In genomic region chr11:37230865-37231264, GRCh38 we compare ENCODE assay signal across 26 cellular contexts.
A peak's percentile ranks its signal among the peaks of the same experiment; 100 is the strongest.
DNase-seq lines count a peak whose midpoint lies in the region; ATAC-seq and TF ChIP-seq lines count a peak whose summit lies in the region.
"Had no signal": no experiment of that assay in that cellular context is flagged by ENCODE, and none has a peak within 500 bp of the region (broad histone marks: within the 10 kb centered on the region; RNA-seq: fewer than 3 reads in every experiment).

No MANE protein-coding gene starts in this region.

- ATAC-seq in RWPE2 (ENCODE audit: low read depth): no peak
- ATAC-seq in HG03439 (IDR thresholded peaks at IDR 0.05; ENCODE audit: unreplicated experiment): no peak
- ATAC-seq in HG02642 (IDR thresholded peaks at IDR 0.05; ENCODE audit: poor library complexity, unreplicated experiment): no peak
- ATAC-seq: K562, lower lobe of right lung, right cardiac atrium had no signal

- no peaks in the 10 kb centered on the region for H3K9me3 ChIP-seq in RWPE2 (ENCODE audit: severe bottlenecking)
- H3K9me3 ChIP-seq: lower lobe of right lung had no signal

- no peak overlapping the region for H3K27ac ChIP-seq in RWPE2 (ENCODE audit: poor library complexity, severe bottlenecking)
- H3K27ac ChIP-seq: dorsolateral prefrontal cortex, GM23248, lower lobe of right lung had no signal

- H3K4me1 ChIP-seq in RWPE2 (ENCODE audit: insufficient read depth, poor library complexity, severe bottlenecking): no peaks in the 10 kb centered on the region
- H3K4me1 ChIP-seq: lower lobe of right lung had no signal

- H3K27me3 ChIP-seq in H7 (ENCODE audit: control insufficient read depth, insufficient read depth, low read length) (no peaks in the 10 kb centered on the region), RWPE2 (ENCODE audit: insufficient read depth, poor library complexity, severe bottlenecking) (no peaks in the 10 kb centered on the region), kidney epithelial cell (ENCODE audit: control insufficient read depth, insufficient read depth, low read length) (no peaks in the 10 kb centered on the region)
- H3K27me3 ChIP-seq: dorsolateral prefrontal cortex had no signal

- no peak overlapping the region for H3K4me3 ChIP-seq in H7 (ENCODE audit: insufficient read depth, low read depth, low read length)
- no peak overlapping the region for H3K4me3 ChIP-seq in RWPE2 (ENCODE audit: severe bottlenecking)
- no peak overlapping the region for H3K4me3 ChIP-seq in kidney epithelial cell (ENCODE audit: low read depth, low read length)
- H3K4me3 ChIP-seq: dorsolateral prefrontal cortex, GM23248, K562, lower lobe of right lung had no signal

- H3K36me3 ChIP-seq in H7 (replicated peaks; ENCODE audit: control insufficient read depth, insufficient read depth, low read length) (no peaks in the 10 kb centered on the region), RWPE2 (ENCODE audit: low read depth) (no peaks in the 10 kb centered on the region), kidney epithelial cell (ENCODE audit: control insufficient read depth, insufficient read depth, low read length) (no peaks in the 10 kb centered on the region)
- H3K36me3 ChIP-seq: lower lobe of right lung had no signal

- peak; percentile 8 for TF ChIP-seq CTCF in RWPE2 (IDR thresholded peaks at IDR 0.05; ENCODE audit: poor library complexity, severe bottlenecking)
- TF ChIP-seq CTCF in kidney epithelial cell (IDR thresholded peaks at IDR 0.05; ENCODE audit: insufficient read depth, low read length, poor library complexity, severe bottlenecking): peak; percentile 21

- DNase-seq in ACHN (peak; percentile 1), H7 (peak; percentile 21), RWPE2 (ENCODE audit: low spot score) (no peak), kidney epithelial cell (ENCODE audit: low read depth) (no peak), DMS 273 treated with DMSO at 0.1 percent for 48 hours (lab: John Stamatoyannopoulos, UW) (no peak), NCI-H345 treated with DMSO at 0.1 percent for 48 hours (lab: John Stamatoyannopoulos, UW; ENCODE audit: unreplicated experiment) (no peak)
- DNase-seq: activated CD4-positive, alpha-beta T cell treated with anti-CD3 and anti-CD28 coated beads for 48 hours; activated CD8-positive, alpha-beta memory T cell treated with anti-CD3 and anti-CD28 coated beads for 24 hours; activated gamma-delta T cell; activated naive CD8-positive, alpha-beta T cell treated with anti-CD3 and anti-CD28 coated beads, Interleukin-2, amount 10 ng/mL, durations not matched to agents 7 days and 5 days; Calu3; dorsolateral prefrontal cortex; GM23248; kidney glomerular epithelial cell; lower lobe of right lung; NCI-H1417; NCI-H2081; NCI-H345; NCI-H774; right cardiac atrium; SHP77; stimulated activated CD4-positive, alpha-beta T cell treated with anti-CD3 and anti-CD28 coated beads, Interleukin-2, amount 100 ng/mL, for 48 hours; trophoblast cell had no signal

- in situ Hi-C loops in ACHN (cut with HindIII; ENCODE audit: low pct_ligation_motif_present, low pct_unique_long_range_greater_than_20kb, low sequenced_read_pairs): no loop called here

Comparison
In these comparisons a context has a peak if more than half of its experiments do, and no peak if none do; other contexts are left out.
1. DNase-seq: peak in ACHN (single experiment) and H7 (single experiment); none in RWPE2 (single experiment), kidney epithelial cell (single experiment), DMS 273 treated with DMSO at 0.1 percent for 48 hours (single experiment) and NCI-H345 treated with DMSO at 0.1 percent for 48 hours (single experiment).